Comparison of ENCODE assay signal across 12 cellular contexts in genomic region chr3:53844262-53845102, GRCh38. TPM values are rescaled to one million over a fixed set of nuclear protein-coding genes. Genes with fewer than 3 reads are reported as not detected.
A peak's percentile ranks its signal among the peaks of the same experiment; 100 is the strongest.
DNase-seq lines count a peak whose midpoint lies in the region; ATAC-seq and TF ChIP-seq lines count a peak whose summit lies in the region.
"Had no signal": no experiment of that assay in that cellular context is flagged by ENCODE, and none has a peak within 500 bp of the region (broad histone marks: within the 10 kb centered on the region; RNA-seq: fewer than 3 reads in every experiment).

No MANE protein-coding gene starts in this region.

- DNase-seq in GM12865 (ENCODE audit: low read depth) (peak; percentile 17), colonic mucosa (peak; percentile 69), osteocyte (ENCODE audit: extremely low spot score, unreplicated experiment) (no peak), left lung (no peak), NCI-H446 (lab: John Stamatoyannopoulos, UW) (no peak)
- DNase-seq: cortex of kidney, HCEC 1CT, upper lobe of left lung had no signal

- TF ChIP-seq CTCF in GM12865 (IDR thresholded peaks at IDR 0.05; ENCODE audit: insufficient read depth, low read depth, low read length, missing control alignments) (no peak), colonic mucosa (IDR thresholded peaks at IDR 0.05) (no peak), osteocyte (IDR thresholded peaks at IDR 0.05) (no peak), left lung (IDR thresholded peaks at IDR 0.05) (no peak)

- ATAC-seq in HG03342 (IDR thresholded peaks at IDR 0.05; ENCODE audit: unreplicated experiment): peak; percentile 3
- no peak for ATAC-seq in left lung
- no peak for ATAC-seq in HG03432 (IDR thresholded peaks at IDR 0.05; ENCODE audit: unreplicated experiment)
- ATAC-seq in HG02870 (IDR thresholded peaks at IDR 0.05; ENCODE audit: unreplicated experiment): no peak

- no peaks in the 10 kb centered on the region for H3K9me3 Mint-ChIP-seq in osteocyte (ENCODE audit: unreplicated experiment)

- H3K27ac ChIP-seq in colonic mucosa: peak overlapping the region; percentile 92
- no peak overlapping the region for H3K27ac ChIP-seq in left lung

- peak overlapping the region; percentile 26 to 81 for H3K9ac ChIP-seq in colonic mucosa (ENCODE audit: low read depth in 2 of 2, low read length in 2 of 2)

- H3K36me3 Mint-ChIP-seq in osteocyte (ENCODE audit: unreplicated experiment): no peaks in the 10 kb centered on the region

- H3K36me3 ChIP-seq in colonic mucosa (no peaks in the 10 kb centered on the region), left lung (no peaks in the 10 kb centered on the region)
- H3K36me3 ChIP-seq: upper lobe of left lung had no signal

- peaks cover 5% of the 10 kb centered on the region for H3K4me1 Mint-ChIP-seq in osteocyte (ENCODE audit: unreplicated experiment)

- H3K4me3 ChIP-seq in GM12865 (ENCODE audit: low read depth, low read length) (peak overlapping the region; percentile 56), colonic mucosa (no peak overlapping the region), left lung (no peak overlapping the region)
- H3K4me3 ChIP-seq: K562 had no signal

- peaks cover 20% of the 10 kb centered on the region for H3K27me3 Mint-ChIP-seq in osteocyte (ENCODE audit: unreplicated experiment)

- H3K27ac Mint-ChIP-seq in osteocyte (ENCODE audit: unreplicated experiment): no peak overlapping the region

- H3K4me3 Mint-ChIP-seq in osteocyte (ENCODE audit: unreplicated experiment): peak overlapping the region; percentile 76

- H3K9me3 ChIP-seq in colonic mucosa (no peaks in the 10 kb centered on the region), left lung (no peaks in the 10 kb centered on the region)
- H3K9me3 ChIP-seq: upper lobe of left lung had no signal

- H3K4me1 ChIP-seq in colonic mucosa (peaks cover 8% of the 10 kb centered on the region), left lung (peaks cover 0 to 24% of the 10 kb centered on the region in 2 donors)

- no peaks in the 10 kb centered on the region for H3K27me3 ChIP-seq in colonic mucosa
- peaks cover 0 to 52% of the 10 kb centered on the region in 2 donors for H3K27me3 ChIP-seq in left lung

- intact Hi-C loops in colonic mucosa (cut with DNase I) (no loop called here), left lung (cut with DNase I) (no loop called here)

RNA-seq across cellular contexts. Expression of gene CHDH, which starts 1.7 kb away (rescaled TPM):
- 10 to 100 TPM; 41.5 to 48.6 TPM for total RNA-seq in colonic mucosa
- total RNA-seq in osteocyte: 0.81 and 0.86 TPM in 2 replicates
- total RNA-seq in left lung: 10 to 100 TPM in 1 of 2 donors, 1 to 10 TPM in 1; 4.9 to 11.4 TPM

RNA-seq across cellular contexts. Expression of gene IL17RB, which starts 1.9 kb away (rescaled TPM):
- total RNA-seq in colonic mucosa: 10 to 100 TPM; 18.6 to 25.7 TPM
- total RNA-seq in osteocyte: 0.24 and 0.54 TPM in 2 replicates
- total RNA-seq in left lung: 1 to 10 TPM; 5.5 to 7.4 TPM

RNA-seq across cellular contexts. Expression of gene ACTR8, which starts 37.5 kb away (rescaled TPM):
- 10 to 100 TPM; 31.4 to 35.0 TPM for total RNA-seq in colonic mucosa
- total RNA-seq in osteocyte: 40.0 and 51.9 TPM in 2 replicates
- total RNA-seq in left lung: 10 to 100 TPM; 26.1 to 31.7 TPM

RNA-seq across cellular contexts. Expression of gene SELENOK, which starts 47.2 kb away (rescaled TPM):
- total RNA-seq in colonic mucosa (10 to 100 TPM; 46.0 to 52.9 TPM), osteocyte (31.6 and 32.8 TPM in 2 replicates), left lung (10 to 100 TPM; 34.7 to 45.8 TPM)

Comparison
In these comparisons a context has a peak if more than half of its experiments do, and no peak if none do; other contexts are left out.
1. DNase-seq: peak in GM12865 (single experiment) and colonic mucosa (single experiment); none in osteocyte (single experiment), left lung (0 of 2) and NCI-H446 (0 of 2).